ENCODE assay signal across 9 cellular contexts in genomic region chr19:38373907-38374331, GRCh38. TPM values are rescaled to one million over a fixed set of nuclear protein-coding genes. Genes with fewer than 3 reads are reported as not detected.
DNase-seq lines count a peak whose midpoint lies in the region; ATAC-seq and TF ChIP-seq lines count a peak whose summit lies in the region.
"Had no signal": no experiment of that assay in that cellular context is flagged by ENCODE, and none has a peak within 500 bp of the region (broad histone marks: within the 10 kb centered on the region; RNA-seq: fewer than 3 reads in every experiment).

No MANE protein-coding gene starts in this region.

- peak overlapping the region; percentile 100 for H3K4me3 Mint-ChIP-seq in activated T-cell treated with anti-CD3 and anti-CD28 coated beads, Interleukin-2, amount 50 U/mL, for 4 hours

- H3K4me3 ChIP-seq in astrocyte of the spinal cord (ENCODE audit: low read depth, low read length): peak overlapping the region; percentile 92
- H3K4me3 ChIP-seq in lung: peak overlapping the region; percentile 25
- peak overlapping the region; percentile 28 to 97 (median 76) for H3K4me3 ChIP-seq in tibial nerve

- H3K27ac ChIP-seq in lung (ENCODE audit: low read depth in 1 of 2, low read length in 1 of 2) (peak overlapping the region; percentile 88 to 91), tibial nerve (peak overlapping the region; percentile 67 to 94 (median 88))

- peaks cover 0 to 9% of the 10 kb centered on the region in 2 donors for H3K36me3 ChIP-seq in lung (ENCODE audit: control insufficient read depth in 2 of 2, insufficient read depth in 2 of 2, low read length in 2 of 2)
- H3K36me3 ChIP-seq in tibial nerve: peaks cover 0 to 29% (median 0%) of the 10 kb centered on the region in 3 donors

- H3K9me3 ChIP-seq in lung (ENCODE audit: control insufficient read depth in 2 of 2, insufficient read depth in 1 of 2, low read length in 1 of 2) (no peaks in the 10 kb centered on the region), tibial nerve (no peaks in the 10 kb centered on the region)

- no peaks in the 10 kb centered on the region for H3K9me3 Mint-ChIP-seq in activated T-cell treated with anti-CD3 and anti-CD28 coated beads, Interleukin-2, amount 50 U/mL, for 4 hours

- no peak for ATAC-seq in activated T-cell treated with anti-CD3 and anti-CD28 coated beads, Interleukin-2, amount 50 U/mL, for 4 hours
- ATAC-seq in lung (ENCODE audit: insufficient read depth, low FRiP score) (no peak), HG02973 (IDR thresholded peaks at IDR 0.05; ENCODE audit: unreplicated experiment) (no peak), HG02970 (IDR thresholded peaks at IDR 0.05; ENCODE audit: low FRiP score, unreplicated experiment) (no peak)

- H3K4me1 Mint-ChIP-seq in activated T-cell treated with anti-CD3 and anti-CD28 coated beads, Interleukin-2, amount 50 U/mL, for 4 hours (ENCODE audit: low read depth): peaks cover 27% of the 10 kb centered on the region

- H3K36me3 Mint-ChIP-seq in activated T-cell treated with anti-CD3 and anti-CD28 coated beads, Interleukin-2, amount 50 U/mL, for 4 hours (ENCODE audit: insufficient read depth): peaks cover 15% of the 10 kb centered on the region

- no peak for TF ChIP-seq POLR2A in tibial nerve (IDR thresholded peaks at IDR 0.05)

- TF ChIP-seq EP300 in tibial nerve (IDR thresholded peaks at IDR 0.05): no peak

- no peaks in the 10 kb centered on the region for H3K27me3 ChIP-seq in lung (ENCODE audit: control insufficient read depth, insufficient read depth)
- H3K27me3 ChIP-seq in tibial nerve: no peaks in the 10 kb centered on the region

- peaks cover 4% of the 10 kb centered on the region for H3K27me3 Mint-ChIP-seq in activated T-cell treated with anti-CD3 and anti-CD28 coated beads, Interleukin-2, amount 50 U/mL, for 4 hours (ENCODE audit: low read depth)

- no peak for DNase-seq in activated T-cell treated with anti-CD3 and anti-CD28 coated beads, Interleukin-2, amount 50 U/mL, for 4 hours
- DNase-seq in activated T-cell treated with anti-CD3 and anti-CD28 coated beads for 4 hours (no peak), astrocyte of the spinal cord (ENCODE audit: low read depth, low spot score) (no peak), lung (ENCODE audit: low spot score) (no peak), tibial nerve (ENCODE audit: low spot score in 2 of 2) (no peak), kidney tubule cell (ENCODE audit: low spot score) (no peak)

- WGBS in lung, 2 donors: 74 to 78% methylated on average over 6 of the region's 6 CpGs
- 68 to 72% methylated on average over 6 of the region's 6 CpGs for WGBS in tibial nerve, 2 donors

- peaks cover 6 to 9% of the 10 kb centered on the region in 2 donors for H3K4me1 ChIP-seq in lung (ENCODE audit: control insufficient read depth in 2 of 2, insufficient read depth in 2 of 2, low read length in 2 of 2)
- H3K4me1 ChIP-seq in tibial nerve: peaks cover 0 to 25% (median 16%) of the 10 kb centered on the region in 4 donors

- in situ Hi-C loops in astrocyte of the spinal cord (cut with HindIII; ENCODE audit: low sequenced_read_pairs): no loop called here

- no peak for TF ChIP-seq CTCF in astrocyte of the spinal cord (IDR thresholded peaks at IDR 0.05; ENCODE audit: low read depth, low read length)
- no peak for TF ChIP-seq CTCF in lung (IDR thresholded peaks at IDR 0.05; ENCODE audit: control extremely low read depth, extremely low read depth)
- TF ChIP-seq CTCF in tibial nerve (IDR thresholded peaks at IDR 0.05): no peak

RNA-seq across cellular contexts. Expression of gene PSMD8, which starts 0.5 kb away (rescaled TPM):
- 100 to 1,000 TPM; 331 to 368 (median 337) TPM for total RNA-seq in activated T-cell treated with anti-CD3 and anti-CD28 coated beads, Interleukin-2, amount 50 U/mL, for 4 hours
- total RNA-seq in lung (100 to 1,000 TPM; 134 to 163 TPM), tibial nerve (100 to 1,000 TPM; 124 to 192 (median 174) TPM)
- 100 to 1,000 TPM in 1 of 2 donors, 10 to 100 TPM in 1; 65.4 to 233 TPM for polyA plus RNA-seq in lung

RNA-seq across cellular contexts. Expression of gene GGN, which starts 13.9 kb away (rescaled TPM):
- under 1 TPM in 2 of 3 donors, not detected in 1; 0.11 TPM for total RNA-seq in activated T-cell treated with anti-CD3 and anti-CD28 coated beads, Interleukin-2, amount 50 U/mL, for 4 hours
- total RNA-seq in lung (under 1 TPM; 0.17 to 0.61 TPM), tibial nerve (not detected)
- under 1 TPM; 0.33 to 0.44 TPM for polyA plus RNA-seq in lung
- total RNA-seq: subcutaneous adipose tissue had no signal

RNA-seq across cellular contexts. Expression of gene SPRED3, which starts 14.6 kb away (rescaled TPM):
- total RNA-seq in activated T-cell treated with anti-CD3 and anti-CD28 coated beads, Interleukin-2, amount 50 U/mL, for 4 hours: under 1 TPM; 0.46 to 0.74 (median 0.57) TPM
- total RNA-seq in lung (1 to 10 TPM in 1 of 2 donors, under 1 TPM in 1; 0.09 to 2.6 TPM), tibial nerve (under 1 TPM in 3 of 4 donors, not detected in 1; under 0.01 to 0.60 (median 0.21) TPM)
- 1 to 10 TPM; 1.2 to 1.4 TPM for polyA plus RNA-seq in lung

RNA-seq across cellular contexts. Expression of gene FAM98C, which starts 29.0 kb away (rescaled TPM):
- 10 to 100 TPM; 22.7 to 27.5 (median 24.5) TPM for total RNA-seq in activated T-cell treated with anti-CD3 and anti-CD28 coated beads, Interleukin-2, amount 50 U/mL, for 4 hours
- total RNA-seq in lung (10 to 100 TPM; 13.1 to 22.0 TPM), tibial nerve (10 to 100 TPM; 24.9 to 69.0 (median 50.3) TPM)
- polyA plus RNA-seq in lung: 10 to 100 TPM; 19.8 to 20.6 TPM

RNA-seq across cellular contexts. Expression of gene CATSPERG, which starts 38.3 kb away (rescaled TPM):
- total RNA-seq in activated T-cell treated with anti-CD3 and anti-CD28 coated beads, Interleukin-2, amount 50 U/mL, for 4 hours: 1 to 10 TPM; 2.4 to 3.1 (median 3.0) TPM
- 10 to 100 TPM; 12.3 to 14.0 TPM for total RNA-seq in lung
- polyA plus RNA-seq in lung: 1 to 10 TPM; 4.5 to 7.6 TPM
- total RNA-seq in tibial nerve: 10 to 100 TPM in 1 of 4 donors, 1 to 10 TPM in 3; 3.3 to 10.2 (median 6.2) TPM

Comparison
In these comparisons a context has a peak if more than half of its experiments do, and no peak if none do; other contexts are left out.
1. H3K4me3 ChIP-seq: peak in every context shown above with its lines; median percentile 92 in astrocyte of the spinal cord; 76 in tibial nerve; 25 in lung.